1 cellular context compared by ENCODE assay signal in genomic region chr19:40279761-40280607, GRCh38.
TF ChIP-seq lines count a peak whose summit lies in the region.

No MANE protein-coding gene starts in this region.

TF ChIP-seq in H1, 55 proteins besides CTCF, POLR2A, EP300 and RAD21 (continued from another document):
- TF ChIP-seq USF2 (IDR thresholded peaks at IDR 0.05; ENCODE audit: low read length) (no peak), CTBP2 (IDR thresholded peaks at IDR 0.05; ENCODE audit: borderline replicate concordance, insufficient read depth, insufficient read length, low read length) (no peak), HDAC6 (IDR thresholded peaks at IDR 0.05; ENCODE audit: low read depth, low read length) (no peak), RXRA (IDR thresholded peaks at IDR 0.05; ENCODE audit: insufficient read depth, low read depth, low read length) (no peak), EZH2 (IDR thresholded peaks at IDR 0.05; ENCODE audit: low read depth, low read length, severe bottlenecking) (no peak), SUZ12 (IDR thresholded peaks at IDR 0.05; ENCODE audit: low read length) (no peak), TAF1 (IDR thresholded peaks at IDR 0.05; ENCODE audit: low read depth, low read length) (no peak)
